Comparison of ENCODE assay signal across 15 cellular contexts in the genomic region with DNA sequence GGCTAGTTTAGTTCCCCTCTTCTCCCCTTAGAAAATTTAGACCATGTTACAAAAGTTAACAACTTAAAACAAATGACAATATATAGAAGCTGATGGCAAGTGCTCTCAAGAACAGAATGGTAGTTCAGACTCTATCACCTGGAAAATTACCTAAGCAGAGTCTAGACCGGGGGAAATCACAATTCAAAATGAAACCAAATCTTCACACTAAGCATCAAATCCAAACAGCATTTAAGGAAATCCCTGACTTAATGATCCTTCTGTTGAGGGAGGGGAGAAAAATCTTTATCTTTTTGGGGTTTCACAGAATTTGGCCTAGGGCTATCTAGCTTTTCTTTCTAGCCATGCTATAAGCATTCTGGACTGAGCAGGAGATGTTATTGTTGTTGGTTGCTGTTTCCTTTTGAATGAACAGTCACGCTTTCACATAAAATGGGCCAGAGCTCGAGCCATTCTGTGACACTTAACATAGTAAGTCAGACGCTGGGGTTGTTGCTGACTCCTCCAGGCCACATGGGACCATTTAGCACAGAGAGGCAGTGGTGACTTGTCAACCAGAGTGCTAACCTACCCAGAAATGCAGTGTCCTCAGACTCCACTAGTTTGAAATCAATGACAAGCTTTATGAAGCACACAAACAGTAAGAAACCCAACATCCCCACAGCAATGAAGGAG. TPM values are rescaled to one million over a fixed set of nuclear protein-coding genes. Genes with fewer than 3 reads are reported as not detected.
A peak's percentile ranks its signal among the peaks of the same experiment; 100 is the strongest.
DNase-seq lines count a peak whose midpoint lies in the region; ATAC-seq and TF ChIP-seq lines count a peak whose summit lies in the region.
"Had no signal": no experiment of that assay in that cellular context is flagged by ENCODE, and none has a peak within 500 bp of the region (broad histone marks: within the 10 kb centered on the region; RNA-seq: fewer than 3 reads in every experiment).

No MANE protein-coding gene starts in this region.

- 53 to 61% methylated on average over 4 of the region's 4 CpGs for WGBS in body of pancreas, 2 donors

- peaks cover 5% of the 10 kb centered on the region for H3K4me1 Mint-ChIP-seq in activated CD4-positive, alpha-beta T cell treated with anti-CD3 and anti-CD28 coated beads, Interleukin-2, amount 10 ng/mL, durations not matched to agents 24 days and 14 days

- H3K27me3 ChIP-seq in right atrium auricular region = no peaks in the 10 kb centered on the region
- H3K27me3 ChIP-seq in body of pancreas = no peaks in the 10 kb centered on the region

- no peaks in the 10 kb centered on the region for H3K36me3 Mint-ChIP-seq in activated CD4-positive, alpha-beta T cell treated with anti-CD3 and anti-CD28 coated beads, Interleukin-2, amount 10 ng/mL, durations not matched to agents 24 days and 14 days (ENCODE audit: low read depth)

- TF ChIP-seq CTCF in right atrium auricular region (IDR thresholded peaks at IDR 0.05) (no peak), body of pancreas (IDR thresholded peaks at IDR 0.05) (no peak), coronary artery (IDR thresholded peaks at IDR 0.05) (no peak)

- TF ChIP-seq POLR2A in body of pancreas (IDR thresholded peaks at IDR 0.05) = no peak

- no peak overlapping the region for H3K27ac ChIP-seq in right atrium auricular region
- H3K27ac ChIP-seq in body of pancreas = no peak overlapping the region
- H3K27ac ChIP-seq in coronary artery = no peak overlapping the region

- H3K27me3 Mint-ChIP-seq in activated CD4-positive, alpha-beta T cell treated with anti-CD3 and anti-CD28 coated beads, Interleukin-2, amount 10 ng/mL, durations not matched to agents 24 days and 14 days = peaks cover 3% of the 10 kb centered on the region

- H3K9me3 ChIP-seq in right atrium auricular region (peaks cover 0 to 20% of the 10 kb centered on the region in 2 donors), body of pancreas (no peaks in the 10 kb centered on the region)

- intact Hi-C loops in body of pancreas (cut with DNase I) = no loop called here
- intact Hi-C loops in activated CD4-positive, alpha-beta T cell treated with anti-CD3 and anti-CD28 coated beads, Interleukin-2, amount 10 ng/mL, durations not matched to agents 24 days and 14 days (cut with micrococcal nuclease) = no loop called here

- H3K9me3 Mint-ChIP-seq in activated CD4-positive, alpha-beta T cell treated with anti-CD3 and anti-CD28 coated beads, Interleukin-2, amount 10 ng/mL, durations not matched to agents 24 days and 14 days = peaks cover 12% of the 10 kb centered on the region

- ATAC-seq in GM19043 (IDR thresholded peaks at IDR 0.05; ENCODE audit: low read depth, unreplicated experiment) = peak; percentile 67
- ATAC-seq in HG02759 (IDR thresholded peaks at IDR 0.05; ENCODE audit: unreplicated experiment) = peak; percentile 83
- ATAC-seq in HG03575 (IDR thresholded peaks at IDR 0.05; ENCODE audit: extremely low read depth, insufficient number of reproducible peaks, low FRiP score, unreplicated experiment) = peak; percentile 39
- ATAC-seq in body of pancreas = no peak
- ATAC-seq: K562 had no signal

- no peak overlapping the region for H3K4me3 Mint-ChIP-seq in activated CD4-positive, alpha-beta T cell treated with anti-CD3 and anti-CD28 coated beads, Interleukin-2, amount 10 ng/mL, durations not matched to agents 24 days and 14 days

- no peaks in the 10 kb centered on the region for H3K36me3 ChIP-seq in right atrium auricular region
- H3K36me3 ChIP-seq in body of pancreas (replicated peaks in 1 of 2; ENCODE audit: insufficient read depth in 1 of 2, low read depth in 2 of 2) = no peaks in the 10 kb centered on the region

- DNase-seq in right atrium auricular region (ENCODE audit: low spot score) = no peak
- DNase-seq in body of pancreas = no peak
- DNase-seq in coronary artery (ENCODE audit: low spot score) = no peak
- no peak for DNase-seq in activated CD4-positive, alpha-beta T cell treated with anti-CD3 and anti-CD28 coated beads, Interleukin-2, amount 10 ng/mL, durations not matched to agents 24 days and 14 days
- DNase-seq: C1 segment of cervical spinal cord, dermis blood vessel endothelial cell, hypothalamus, small intestine had no signal

- H3K4me1 ChIP-seq in right atrium auricular region (no peaks in the 10 kb centered on the region), body of pancreas (no peaks in the 10 kb centered on the region)

- H3K4me3 ChIP-seq in GM08714 (ENCODE audit: low read length) = peak overlapping the region; percentile 43; the same call in 1 of the 2 replicates
- no peak overlapping the region for H3K4me3 ChIP-seq in right atrium auricular region
- no peak overlapping the region for H3K4me3 ChIP-seq in body of pancreas
- H3K4me3 ChIP-seq in coronary artery = no peak overlapping the region
- H3K4me3 ChIP-seq: K562 had no signal

- no peak overlapping the region for H3K27ac Mint-ChIP-seq in activated CD4-positive, alpha-beta T cell treated with anti-CD3 and anti-CD28 coated beads, Interleukin-2, amount 10 ng/mL, durations not matched to agents 24 days and 14 days

RNA-seq across cellular contexts. Expression of a gene that starts 16.0 kb away (rescaled TPM):
- total RNA-seq in right atrium auricular region (10 to 100 TPM; 15.0 TPM), body of pancreas (10 to 100 TPM; 10.4 to 34.3 TPM)
- 60.4 and 60.7 TPM in 2 replicates for total RNA-seq in activated CD4-positive, alpha-beta T cell treated with anti-CD3 and anti-CD28 coated beads, Interleukin-2, amount 10 ng/mL, durations not matched to agents 24 days and 14 days

RNA-seq across cellular contexts. Expression of a gene that starts 54.8 kb away (rescaled TPM):
- under 1 TPM in 1 of 2 donors, not detected in 1; 0.71 TPM for total RNA-seq in right atrium auricular region
- total RNA-seq in body of pancreas = under 1 TPM in 1 of 2 donors, not detected in 1; 0.78 TPM
- not detected in 2 replicates for total RNA-seq in activated CD4-positive, alpha-beta T cell treated with anti-CD3 and anti-CD28 coated beads, Interleukin-2, amount 10 ng/mL, durations not matched to agents 24 days and 14 days
- total RNA-seq: dermis blood vessel endothelial cell, K562, NCI-H460, temporal lobe had no signal
